Comparison of ENCODE assay signal across 8 cellular contexts in the genomic region with DNA sequence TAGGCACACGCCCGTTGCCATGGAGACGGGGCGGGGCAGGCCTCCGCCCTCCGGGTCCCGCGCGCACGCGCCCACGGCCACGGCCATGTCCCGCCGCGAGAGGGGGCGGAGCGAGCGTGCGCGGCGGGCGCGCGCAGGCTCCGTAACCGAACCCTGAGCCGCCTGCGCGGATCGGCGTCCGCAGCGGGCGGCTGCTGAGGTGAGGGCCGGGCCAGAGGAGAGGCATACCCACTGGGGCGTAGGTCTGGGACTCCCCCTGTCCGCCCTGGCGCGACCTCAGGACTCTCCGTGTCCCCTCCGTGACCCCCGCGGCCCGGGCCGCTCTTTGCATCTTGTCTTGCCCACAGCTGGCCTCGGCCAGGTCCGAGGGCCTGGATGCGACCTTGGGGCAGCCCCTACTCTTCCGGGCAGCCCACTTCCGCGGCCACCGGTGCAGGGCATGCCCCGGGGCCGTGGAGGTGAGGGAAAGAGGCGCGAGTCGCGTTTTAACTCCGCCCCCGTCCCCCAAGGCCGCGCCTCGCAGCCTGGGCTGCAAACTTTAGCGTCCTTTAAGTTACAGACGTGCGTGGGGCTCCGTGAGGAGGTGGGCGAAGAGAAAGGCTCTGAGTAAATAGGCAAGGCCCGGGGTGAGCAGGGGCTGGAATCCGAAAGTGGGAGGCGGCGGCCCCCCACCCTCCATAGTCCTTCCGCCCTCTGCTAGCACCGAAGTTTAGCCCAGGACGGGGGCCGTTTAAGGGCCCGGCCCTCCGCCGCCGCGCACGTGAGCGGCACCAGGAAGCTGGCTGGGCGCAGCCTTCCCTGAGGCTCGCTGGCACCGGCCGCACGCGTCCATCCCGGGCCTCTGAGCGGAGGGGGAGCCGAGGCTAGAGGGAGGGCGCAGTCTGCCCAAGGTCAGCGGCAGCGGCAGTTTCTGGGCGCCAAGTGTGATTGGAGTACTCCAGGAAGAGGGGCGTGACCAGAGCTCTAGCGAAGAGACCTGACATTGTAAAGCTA. TPM values are rescaled to one million over a fixed set of nuclear protein-coding genes. Genes with fewer than 3 reads are reported as not detected.
DNase-seq lines count a peak whose midpoint lies in the region; ATAC-seq, FAIRE-seq and TF ChIP-seq lines count a peak whose summit lies in the region.

Gene TEX264, plus strand, starts transcription at position 163 of the 993 bp plus-strand sequence. CDS start 3,053 bp downstream, outside the sequence.

- CTCF ChIA-PET in A673 (lab: Charles Lee): interaction anchor here (1.0 to 2.1 kb wide), 2 partner anchors 11 to 170 kb away, joined by 4 to 12 read pairs; no protein-coding TSS in a partner anchor

- TF ChIP-seq CTCF in A673 (conservative IDR thresholded peaks at IDR 0.05; ENCODE audit: low read depth, low read length): no peak
- no peak for TF ChIP-seq CTCF in keratinocyte (optimal IDR thresholded peaks at IDR 0.05 in 1 of 3, IDR thresholded peaks at IDR 0.05 in 1 of 3, conservative IDR thresholded peaks at IDR 0.05 in 1 of 3; ENCODE audit: extremely low read depth in 1 of 3, insufficient read depth in 2 of 3, low read length in 3 of 3)

- no peaks in the 10 kb centered on the region for H4K20me1 ChIP-seq in keratinocyte (ENCODE audit: control insufficient read depth, extremely low read depth, insufficient read depth, low read length)

- peak within 1 kb of the TSS; percentile 84 for H3K4me3 ChIP-seq in A673 (ENCODE audit: low read depth, low read length, poor library complexity, severe bottlenecking)
- peak within 1 kb of the TSS; percentile 72 to 81 (median 78) for H3K4me3 ChIP-seq in keratinocyte (ENCODE audit: control insufficient read depth in 2 of 3, extremely low read depth in 1 of 3, insufficient read depth in 2 of 3, low read depth in 1 of 3, low read length in 3 of 3)

- H3K9me3 Mint-ChIP-seq in central memory CD8-positive, alpha-beta T cell: no peaks in the 10 kb centered on the region

- H2AFZ ChIP-seq in keratinocyte (ENCODE audit: control insufficient read depth, low read length): peak within 1 kb of the TSS; percentile 73

- peak within 1 kb of the TSS; percentile 90 for H3K27ac Mint-ChIP-seq in central memory CD8-positive, alpha-beta T cell (ENCODE audit: low read depth)

- H3K36me3 Mint-ChIP-seq in central memory CD8-positive, alpha-beta T cell (ENCODE audit: insufficient read depth): peaks cover 19% of the 10 kb centered on the region

- no peaks in the 10 kb centered on the region for H3K27me3 Mint-ChIP-seq in central memory CD8-positive, alpha-beta T cell

- peaks cover 9% of the 10 kb centered on the region for H3K4me1 ChIP-seq in A673 (ENCODE audit: insufficient read depth, low read length, poor library complexity, severe bottlenecking)
- H3K4me1 ChIP-seq in keratinocyte (ENCODE audit: control insufficient read depth, extremely low read depth, insufficient read depth, low read length): peaks cover 67% of the 10 kb centered on the region

- H3K9me1 ChIP-seq in keratinocyte (ENCODE audit: control insufficient read depth, extremely low read depth, insufficient read depth, low read length): peaks cover 5% of the 10 kb centered on the region

- peak; percentile 70 for FAIRE-seq in keratinocyte (lab: Jason Lieb, UNC)

- no TSS peak for BruUV-seq in A673 (replicated peaks; lab: Mats Ljungman, UMichigan)

- no peaks in the 10 kb centered on the region for H3K9me3 ChIP-seq in A673 (ENCODE audit: low read depth, low read length, poor library complexity, severe bottlenecking)
- no peaks in the 10 kb centered on the region for H3K9me3 ChIP-seq in keratinocyte (ENCODE audit: control insufficient read depth, low read depth, low read length)

- intact Hi-C loops in A673 (cut with micrococcal nuclease; ENCODE audit: unreplicated experiment): no loop called here

- POLR2A ChIA-PET in A673 (lab: Charles Lee; ENCODE audit: low non-redundant PET): no interaction called here

- dilution Hi-C loops in keratinocyte (cut with MboI; ENCODE audit: extremely low pct_ligation_motif_present, low sequenced_read_pairs): no loop called here

- ATAC-seq in GM18511 (IDR thresholded peaks at IDR 0.05; ENCODE audit: unreplicated experiment) (peak; percentile 77), HG02981 (IDR thresholded peaks at IDR 0.05; ENCODE audit: unreplicated experiment) (peak; percentile 73)
- peak; percentile 69 to 72 for ATAC-seq in activated CD4-positive, CD25-positive, alpha-beta regulatory T cell treated with anti-CD3 and anti-CD28 coated beads, Interleukin-2, amount 50 U/mL, for 24 hours
- peak; percentile 84 for ATAC-seq in central memory CD8-positive, alpha-beta T cell (replicated peaks; ENCODE audit: extremely low read depth, poor library complexity, severe bottlenecking)

- peaks cover 2% of the 10 kb centered on the region for H3K79me2 ChIP-seq in keratinocyte (ENCODE audit: control insufficient read depth, insufficient read depth, low read length)

- H3K4me1 Mint-ChIP-seq in central memory CD8-positive, alpha-beta T cell: peaks cover 63% of the 10 kb centered on the region

- H3K36me3 ChIP-seq in A673 (ENCODE audit: insufficient read depth, low read length, poor library complexity, severe bottlenecking) (no peaks in the 10 kb centered on the region), keratinocyte (ENCODE audit: control insufficient read depth in 2 of 2, extremely low read depth in 1 of 2, insufficient read depth in 2 of 2, low read length in 2 of 2) (peaks cover 0 to 4% of the 10 kb centered on the region in 2 experiments)

- peak within 1 kb of the TSS; percentile 93 for H3K4me3 Mint-ChIP-seq in central memory CD8-positive, alpha-beta T cell

- DNase-seq in A673 (ENCODE audit: low spot score) (peak; percentile 80), NCI-H2171 treated with DMSO at 0.1 percent for 48 hours (lab: John Stamatoyannopoulos, UW) (peak; percentile 64), keratinocyte (ENCODE audit: low read depth, low spot score) (peak; percentile 53)
- peak; percentile 91 for DNase-seq in central memory CD8-positive, alpha-beta T cell (ENCODE audit: low spot score in 2 of 2)
- DNase-seq in stimulated activated CD4-positive, alpha-beta T cell treated with anti-CD3 and anti-CD28 coated beads, Interleukin-15, amount 100 ng/mL, for 1 hour (ENCODE audit: low read depth in 1 of 2, low spot score in 1 of 2): peak; percentile 89 to 91

- H3K4me2 ChIP-seq in keratinocyte (ENCODE audit: control insufficient read depth, extremely low read depth, insufficient read depth, low read depth, low read length): peak within 1 kb of the TSS; percentile 97

- peak within 1 kb of the TSS; percentile 82 for H3K9ac ChIP-seq in keratinocyte (ENCODE audit: control insufficient read depth, extremely low read depth, insufficient read depth, low read length)

- H3K27ac ChIP-seq in A673 (ENCODE audit: low read depth, low read length, poor library complexity, severe bottlenecking) (peak within 1 kb of the TSS; percentile 92), keratinocyte (ENCODE audit: control insufficient read depth, insufficient read depth, low read length) (peak within 1 kb of the TSS; percentile 62)

- H3K27me3 ChIP-seq in A673 (replicated peaks; ENCODE audit: insufficient read depth, low read depth, low read length, poor library complexity) (no peaks in the 10 kb centered on the region), keratinocyte (ENCODE audit: control insufficient read depth, extremely low read depth, insufficient read depth, low read length) (no peaks in the 10 kb centered on the region)

RNA-seq across cellular contexts. Expression of gene TEX264, which starts in this region (rescaled TPM):
- total RNA-seq in A673 (2021): 21.4 and 23.0 TPM in 2 replicates
- 35.8 to 52.3 TPM (median 49.7 TPM) in 3 replicates for polyA plus RNA-seq in keratinocyte
- 11.5 TPM for polyA plus RNA-seq in keratinocyte (2011; ENCODE audit: low read depth)
- 33.1 and 48.3 TPM in 2 replicates for polyA plus RNA-seq in keratinocyte (2011; cell fraction: cytosol; rRNA removed)
- polyA plus RNA-seq in keratinocyte (2011; cell fraction: nucleus; rRNA removed): 52.0 and 59.8 TPM in 2 replicates
- 37.7 and 40.4 TPM in 2 replicates for polyA plus RNA-seq in keratinocyte (2012; ENCODE audit: low replicate concordance)
- polyA minus RNA-seq in keratinocyte: 41.1 to 71.2 TPM (median 63.0 TPM) in 3 replicates
- 47.2 TPM for polyA minus RNA-seq in keratinocyte (2011; cell fraction: cytosol; rRNA and poly(A)+ RNA removed)
- 26.6 and 31.4 TPM in 2 replicates for polyA minus RNA-seq in keratinocyte (2011; cell fraction: nucleus; rRNA and poly(A)+ RNA removed)

Comparison
In these comparisons a context has a peak if more than half of its experiments do, and no peak if none do; other contexts are left out.
1. Peak in every context shown above with its lines: DNase-seq, ATAC-seq, H3K4me3 ChIP-seq and H3K27ac ChIP-seq.